ENCODE assay signal across 9 cellular contexts in the genomic region with DNA sequence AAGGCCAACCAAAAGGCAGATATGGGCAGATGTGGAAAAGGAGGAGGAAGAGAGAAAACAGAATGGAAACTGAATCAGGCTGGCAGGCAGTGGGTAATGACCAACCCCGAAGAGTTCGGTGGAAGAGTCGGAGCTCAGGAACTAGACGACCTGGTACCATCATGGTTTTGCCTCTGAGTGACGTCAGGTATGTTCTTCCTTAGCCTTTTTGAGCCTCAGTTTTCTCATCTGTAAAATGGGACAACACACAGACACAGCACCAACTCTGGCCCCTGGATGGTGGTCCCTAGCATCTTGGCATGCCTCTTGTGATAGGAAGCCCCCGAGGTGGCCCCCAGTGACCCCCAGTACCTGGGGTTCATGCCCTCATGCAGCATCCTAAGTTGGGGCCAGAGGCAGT. TPM values are rescaled to one million over a fixed set of nuclear protein-coding genes. Genes with fewer than 3 reads are reported as not detected.
"Had no signal": no experiment of that assay in that cellular context is flagged by ENCODE, and none has a peak within 500 bp of the region (broad histone marks: within the 10 kb centered on the region; RNA-seq: fewer than 3 reads in every experiment).

No MANE protein-coding gene starts in this region.

- H3K4me2 ChIP-seq: KMS-11 had no signal

- H3K9ac ChIP-seq: KMS-11 had no signal

- DNase-seq: IMR-90, KBM-7, KG1 had no signal

- FAIRE-seq: HTR-8/SVneo had no signal

- H3K27ac ChIP-seq: HL-60, KMS-11 had no signal

RNA-seq across cellular contexts. Expression of a gene that starts 37.2 kb away (rescaled TPM):
- total RNA-seq: HT-29, HT1080, IMR-90 had no signal
- polyA plus RNA-seq: IgD-negative memory B cell, IMR-90 had no signal
